In genomic region chr7:74418076-74418475, GRCh38 we compare ENCODE assay signal across 11 cellular contexts. TPM values are rescaled to one million over a fixed set of nuclear protein-coding genes. Genes with fewer than 3 reads are reported as not detected.
DNase-seq lines count a peak whose midpoint lies in the region; ATAC-seq and TF ChIP-seq lines count a peak whose summit lies in the region.
"Had no signal": no experiment of that assay in that cellular context is flagged by ENCODE, and none has a peak within 500 bp of the region (broad histone marks: within the 10 kb centered on the region; RNA-seq: fewer than 3 reads in every experiment).

No MANE protein-coding gene starts in this region.

- no peaks in the 10 kb centered on the region for H3K36me3 Mint-ChIP-seq in brain
- no peaks in the 10 kb centered on the region for H3K36me3 Mint-ChIP-seq in Calu3 (ENCODE audit: insufficient read depth, unreplicated experiment)
- H3K36me3 Mint-ChIP-seq: CD8-positive, alpha-beta memory T cell had no signal

- no peak overlapping the region for H3K9ac ChIP-seq in mesenchymal stem cell (ENCODE audit: low read length)
- H3K9ac ChIP-seq: BLaER1 had no signal

- no peak overlapping the region for H3K14ac ChIP-seq in mesenchymal stem cell (ENCODE audit: low read length in 2 of 2)

- H3K79me1 ChIP-seq in mesenchymal stem cell (replicated peaks; ENCODE audit: low read length, poor library complexity, severe bottlenecking), result no peaks in the 10 kb centered on the region

- no peaks in the 10 kb centered on the region for H3K27me3 Mint-ChIP-seq in brain
- H3K27me3 Mint-ChIP-seq in Calu3 (ENCODE audit: unreplicated experiment), result no peaks in the 10 kb centered on the region
- H3K27me3 Mint-ChIP-seq: CD8-positive, alpha-beta memory T cell had no signal

- H3K9me3 ChIP-seq in right cardiac atrium (ENCODE audit: control insufficient read depth, low read length), result no peaks in the 10 kb centered on the region
- H3K9me3 ChIP-seq in right atrium auricular region, result no peaks in the 10 kb centered on the region
- H3K9me3 ChIP-seq in mesenchymal stem cell (ENCODE audit: control insufficient read depth, low read length), result no peaks in the 10 kb centered on the region
- H3K9me3 ChIP-seq: BLaER1, SJSA1 had no signal

- peak; percentile 23 to 40 for ATAC-seq in right cardiac atrium

- peak overlapping the region; percentile 29 for H2AK5ac ChIP-seq in mesenchymal stem cell (ENCODE audit: low read length, severe bottlenecking)

- no peak overlapping the region for H3K23ac ChIP-seq in mesenchymal stem cell (ENCODE audit: low read length in 2 of 2)

- H3K4me1 Mint-ChIP-seq in brain, result peaks cover 15% of the 10 kb centered on the region
- H3K4me1 Mint-ChIP-seq in Calu3 (ENCODE audit: low read depth, unreplicated experiment), result peaks cover 9% of the 10 kb centered on the region
- H3K4me1 Mint-ChIP-seq: CD8-positive, alpha-beta memory T cell had no signal

- no peaks in the 10 kb centered on the region for H3K4me1 ChIP-seq in right cardiac atrium (ENCODE audit: control insufficient read depth, insufficient read depth, low read length)
- peaks cover 0 to 6% of the 10 kb centered on the region in 2 donors for H3K4me1 ChIP-seq in right atrium auricular region
- H3K4me1 ChIP-seq in mesenchymal stem cell (ENCODE audit: control insufficient read depth, insufficient read depth, low read depth, low read length), result peaks cover 3% of the 10 kb centered on the region
- H3K4me1 ChIP-seq: SJSA1 had no signal

- H2AFZ ChIP-seq in mesenchymal stem cell (ENCODE audit: low read depth, low read length), result no peak overlapping the region

- intact Hi-C loops in right cardiac atrium (cut with DNase I), result loop anchor here in 2 of 4 donors (5.0 to 10.0 kb wide), 3 partner anchors 149 to 627 kb away; partner anchors contain the start of gene GTF2I (in 1 of the 2)
- intact Hi-C loops in Calu3 (cut with micrococcal nuclease; ENCODE audit: unreplicated experiment), result loop anchor here (10.0 kb wide), 2 partner anchors 107 to 147 kb away; no protein-coding TSS in a partner anchor

- H3K27me3 ChIP-seq in right cardiac atrium (ENCODE audit: control insufficient read depth, insufficient read depth) (no peaks in the 10 kb centered on the region), right atrium auricular region (no peaks in the 10 kb centered on the region), mesenchymal stem cell (ENCODE audit: control insufficient read depth in 1 of 2, insufficient read depth in 1 of 2, low read length in 2 of 2) (no peaks in the 10 kb centered on the region)
- H3K27me3 ChIP-seq: BLaER1, SJSA1 had no signal

- POLR2A ChIA-PET in HEK293T (lab: Yijun Ruan, JAX), result no interaction called here

- no peak overlapping the region for H4K91ac ChIP-seq in mesenchymal stem cell (ENCODE audit: low read length)

- H3K18ac ChIP-seq in mesenchymal stem cell (ENCODE audit: low read depth in 1 of 2, low read length in 2 of 2), result peak overlapping the region in 1 of 2 experiments; percentile 18

- no peak for TF ChIP-seq CTCF in right atrium auricular region (IDR thresholded peaks at IDR 0.05)
- TF ChIP-seq CTCF in brain (conservative IDR thresholded peaks at IDR 0.05), result no peak
- no peak for TF ChIP-seq CTCF in Calu3 (IDR thresholded peaks at IDR 0.05; ENCODE audit: unreplicated experiment)

- H2BK5ac ChIP-seq in mesenchymal stem cell (ENCODE audit: low read depth, low read length, poor library complexity, severe bottlenecking), result no peak overlapping the region

- H3K27ac Mint-ChIP-seq in brain (peak overlapping the region; percentile 19 to 76 (median 72)), Calu3 (ENCODE audit: unreplicated experiment) (no peak overlapping the region)

- H3K4me3 ChIP-seq in right cardiac atrium (ENCODE audit: low read length), result no peak overlapping the region
- H3K4me3 ChIP-seq in right atrium auricular region, result no peak overlapping the region
- H3K4me3 ChIP-seq in mesenchymal stem cell (ENCODE audit: insufficient read depth in 1 of 2, low read depth in 1 of 2, low read length in 2 of 2), result no peak overlapping the region
- H3K4me3 ChIP-seq: BLaER1, SJSA1 had no signal

- H3K4me3 Mint-ChIP-seq in brain (no peak overlapping the region), Calu3 (ENCODE audit: low read depth, unreplicated experiment) (no peak overlapping the region)
- H3K4me3 Mint-ChIP-seq: CD8-positive, alpha-beta memory T cell had no signal

- H3K36me3 ChIP-seq in right atrium auricular region (no peaks in the 10 kb centered on the region), mesenchymal stem cell (ENCODE audit: control insufficient read depth in 1 of 2, insufficient read depth in 2 of 2, low read depth in 1 of 2, low read length in 2 of 2) (no peaks in the 10 kb centered on the region)
- H3K36me3 ChIP-seq: BLaER1, SJSA1 had no signal

- no peak overlapping the region for H2BK120ac ChIP-seq in mesenchymal stem cell (ENCODE audit: low read depth, low read length)

- no peak overlapping the region for H4K8ac ChIP-seq in mesenchymal stem cell (ENCODE audit: low read length)

- H2BK12ac ChIP-seq in mesenchymal stem cell (ENCODE audit: low read length in 2 of 2), result no peak overlapping the region

- WGBS in right cardiac atrium, result 79% methylated on average over 8 of the region's 8 CpGs
- 78% methylated on average over 8 of the region's 8 CpGs for WGBS in mesenchymal stem cell

- H3K4ac ChIP-seq in mesenchymal stem cell (ENCODE audit: low read depth in 1 of 2, low read length in 2 of 2), result no peak overlapping the region

- CTCF ChIA-PET in Calu3 (lab: Charles Lee) (interaction anchor here (0.7 kb wide), 1 partner anchor 155 kb away, joined by 3 read pairs; no protein-coding TSS in a partner anchor), HEK293T (lab: Yijun Ruan, JAX) (interaction anchor here (0.6 to 1.3 kb wide), 3 partner anchors 17 to 149 kb away, joined by 3 to 7 read pairs (median 5); no protein-coding TSS in a partner anchor)

- H3K27ac ChIP-seq in right cardiac atrium (ENCODE audit: low read length) (no peak overlapping the region), right atrium auricular region (no peak overlapping the region), mesenchymal stem cell (ENCODE audit: low read length, poor library complexity, severe bottlenecking) (no peak overlapping the region)
- H3K27ac ChIP-seq: BLaER1, SJSA1 had no signal

- H2BK15ac ChIP-seq in mesenchymal stem cell (ENCODE audit: low read depth, poor library complexity, severe bottlenecking), result no peak overlapping the region

- no peak overlapping the region for H3K4me2 ChIP-seq in mesenchymal stem cell (ENCODE audit: low read length, poor library complexity, severe bottlenecking)

- H3K9me3 Mint-ChIP-seq in brain, result peaks cover 0 to 3% (median 0%) of the 10 kb centered on the region in 5 experiments
- H3K9me3 Mint-ChIP-seq in Calu3 (ENCODE audit: low read depth, unreplicated experiment), result no peaks in the 10 kb centered on the region
- H3K9me3 Mint-ChIP-seq: CD8-positive, alpha-beta memory T cell had no signal

- no TSS peak for BruUV-seq in Calu3 (replicated peaks; lab: Mats Ljungman, UMichigan)

- DNase-seq in right cardiac atrium (no peak), right atrium auricular region (ENCODE audit: low spot score) (no peak), mesenchymal stem cell (no peak), Kasumi-1 (lab: John Stamatoyannopoulos, UW) (no peak), HuH-7 (ENCODE audit: low spot score) (no peak), Calu3 (no peak), HEK293T (ENCODE audit: extremely low spot score) (no peak)

TF ChIP-seq in HEK293T, 16 proteins besides CTCF, POLR2A, EP300 and RAD21:
- no peak for TF ChIP-seq FOXA1 (IDR thresholded peaks at IDR 0.05)

RNA-seq across cellular contexts. Expression of gene GTF2IRD1, which starts 35.6 kb away (rescaled TPM):
- total RNA-seq in right cardiac atrium, result 10 to 100 TPM; 18.9 to 29.9 (median 21.4) TPM
- 10.6 TPM for polyA plus RNA-seq in right cardiac atrium
- total RNA-seq in right atrium auricular region, result 10 to 100 TPM; 15.6 to 16.5 TPM
- polyA plus RNA-seq in brain (ENCODE audit: insufficient read depth, low read depth, low replicate concordance), result 33.6 TPM
- polyA plus RNA-seq in mesenchymal stem cell (2013, experiment 1 of 2), result 25.5 TPM
- 28.4 TPM for polyA plus RNA-seq in mesenchymal stem cell (2013, experiment 2 of 2)
- total RNA-seq in Calu3 (2022), result 29.2 and 31.1 TPM in 2 replicates
- polyA plus RNA-seq: CD8-positive, alpha-beta memory T cell had no signal
